Comparison of ENCODE assay signal across 1 cellular context in the genomic region with DNA sequence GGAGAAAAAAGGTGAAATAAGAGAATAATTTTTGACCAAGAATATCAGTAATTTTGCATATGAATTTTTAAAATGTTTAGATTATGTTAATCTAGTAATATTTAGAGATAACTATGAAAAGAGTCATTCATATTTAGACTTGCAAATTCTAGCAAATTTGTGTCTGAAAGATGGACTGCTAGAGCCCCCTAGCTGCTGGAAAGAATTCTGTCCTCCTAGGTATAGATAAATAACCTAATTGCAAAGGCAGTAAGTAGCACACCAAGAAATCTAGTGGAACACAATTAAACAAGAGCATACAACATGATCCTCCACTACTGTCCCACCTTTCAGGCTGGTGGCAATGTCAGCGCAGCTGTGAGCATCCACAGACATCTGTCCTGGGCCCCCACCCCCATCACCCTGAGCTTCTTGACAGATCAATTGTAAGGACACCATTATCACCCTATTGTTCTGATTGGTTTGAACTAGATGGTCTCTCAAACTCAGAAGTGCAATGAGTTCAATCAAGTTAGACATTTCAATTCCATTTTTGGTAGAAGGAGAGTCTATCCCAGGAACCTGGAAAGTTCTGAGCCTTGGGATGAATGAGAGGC.
TF ChIP-seq lines count a peak whose summit lies in the region.

No MANE protein-coding gene starts in this region.

TF ChIP-seq in HCT116, 20 proteins besides CTCF, POLR2A, EP300 and RAD21:
- no peak for TF ChIP-seq EZH2 (IDR thresholded peaks at IDR 0.05)
- TF ChIP-seq EZH2phosphoT487 (IDR thresholded peaks at IDR 0.05; ENCODE audit: borderline replicate concordance), result no peak
- TF ChIP-seq, protein P1, sequence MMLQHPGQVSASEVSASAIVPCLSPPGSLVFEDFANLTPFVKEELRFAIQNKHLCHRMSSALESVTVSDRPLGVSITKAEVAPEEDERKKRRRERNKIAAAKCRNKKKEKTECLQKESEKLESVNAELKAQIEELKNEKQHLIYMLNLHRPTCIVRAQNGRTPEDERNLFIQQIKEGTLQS (IDR thresholded peaks at IDR 0.05), result no peak
- no peak for TF ChIP-seq TCF7L2 (IDR thresholded peaks at IDR 0.05; ENCODE audit: borderline replicate concordance, extremely low read depth, insufficient read depth, insufficient read length)
- TF ChIP-seq FOSL1 (IDR thresholded peaks at IDR 0.05; ENCODE audit: low read depth), result no peak
TF ChIP-seq in HCT116: peak in this region for 0.
